ENCODE assay signal across 18 cellular contexts in the genomic region with DNA sequence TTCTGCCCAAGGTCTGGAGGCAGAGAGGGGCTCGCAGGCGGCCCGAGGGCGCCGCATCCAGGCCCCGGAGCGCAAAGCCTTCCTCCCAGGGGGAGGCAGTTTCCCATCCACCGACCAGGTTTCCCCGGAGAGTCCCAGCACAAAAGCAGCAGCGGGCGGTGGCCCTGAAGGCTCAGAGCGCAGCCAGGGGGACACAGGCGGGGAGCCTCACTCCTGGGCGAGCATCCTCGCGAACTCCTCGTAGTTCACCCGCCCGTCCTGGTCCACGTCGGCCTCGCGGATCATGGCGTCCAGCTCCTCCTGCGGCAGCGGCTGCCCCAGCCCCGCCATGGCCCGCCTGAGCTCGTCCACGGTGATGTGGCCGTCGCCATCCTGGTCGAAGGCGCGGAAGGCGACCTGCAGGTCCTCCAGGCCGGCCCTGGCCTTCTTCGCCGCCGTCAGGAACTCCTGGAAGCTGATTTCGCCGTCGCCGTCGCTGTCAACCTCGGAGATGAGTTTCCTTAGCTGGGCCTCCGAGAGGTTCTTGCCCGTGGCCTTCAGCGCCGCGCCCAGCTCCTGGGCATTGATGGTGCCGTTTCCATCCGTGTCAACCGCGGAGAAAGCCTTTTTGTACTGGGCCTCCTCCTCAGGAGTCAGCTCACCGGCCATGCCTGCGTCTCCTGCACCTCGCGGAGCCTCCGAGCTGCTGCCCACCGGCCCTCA. TPM values are rescaled to one million over a fixed set of nuclear protein-coding genes. Genes with fewer than 3 reads are reported as not detected.
DNase-seq lines count a peak whose midpoint lies in the region; ATAC-seq and TF ChIP-seq lines count a peak whose summit lies in the region.
"Had no signal": no experiment of that assay in that cellular context is flagged by ENCODE, and none has a peak within 500 bp of the region (broad histone marks: within the 10 kb centered on the region; RNA-seq: fewer than 3 reads in every experiment).

No MANE protein-coding gene starts in this region.

- peak; percentile 70 for DNase-seq in cardiac septum (ENCODE audit: low spot score)
- no peak for DNase-seq in Right ventricle myocardium inferior (ENCODE audit: missing footprints)
- DNase-seq in islet precursor cell = peak; percentile 54
- DNase-seq in osteoblast (ENCODE audit: insufficient read length, low spot score, missing footprints) = peak; percentile 32
- DNase-seq in AG08395 (ENCODE audit: low spot score) = no peak
- no peak for DNase-seq in NCI-H128 (lab: John Stamatoyannopoulos, UW; ENCODE audit: unreplicated experiment)
- DNase-seq: CD8-positive, alpha-beta memory T cell; GOT3; MV-4-11; NCI-H1417 treated with DMSO at 0.1 percent for 48 hours; NCI-H187 treated with DMSO at 0.1 percent for 48 hours; NCI-H2227 treated with DMSO at 0.1 percent for 48 hours; NCI-H774 had no signal

- H3K36me3 ChIP-seq in osteoblast (ENCODE audit: insufficient read depth, low read length) = no peaks in the 10 kb centered on the region
- H3K36me3 ChIP-seq: BLaER1 treated with 17β-estradiol and CSF1 and Interleukin-3, amounts not matched to agents 10 nM and 100 nM had no signal

- H3K4me2 ChIP-seq in osteoblast (ENCODE audit: insufficient read depth, low read length) = no peak overlapping the region
- H3K4me2 ChIP-seq: BLaER1 treated with 17β-estradiol and CSF1 and Interleukin-3, amounts not matched to agents 10 nM and 100 nM; KMS-11 had no signal

- no peak overlapping the region for H2AFZ ChIP-seq in osteoblast (ENCODE audit: low read length)

- intact Hi-C loops in cardiac septum (cut with DNase I) (no loop called here), Right ventricle myocardium inferior (cut with DNase I) (no loop called here)

- no peak overlapping the region for H3K4me3 ChIP-seq in osteoblast (ENCODE audit: insufficient read depth, low read length)
- H3K4me3 ChIP-seq: BLaER1 treated with 17β-estradiol and CSF1 and Interleukin-3, amounts not matched to agents 10 nM and 100 nM had no signal

- no peaks in the 10 kb centered on the region for H4K20me1 ChIP-seq in osteoblast (ENCODE audit: insufficient read depth, low read length)
- H4K20me1 ChIP-seq: BLaER1 treated with 17β-estradiol and CSF1 and Interleukin-3, amounts not matched to agents 10 nM and 100 nM had no signal

- H3K9me3 ChIP-seq in osteoblast (ENCODE audit: low read depth, low read length) = no peaks in the 10 kb centered on the region
- H3K9me3 ChIP-seq: BLaER1 treated with 17β-estradiol and CSF1 and Interleukin-3, amounts not matched to agents 10 nM and 100 nM had no signal

- peaks cover 28% of the 10 kb centered on the region for H3K27me3 ChIP-seq in osteoblast (ENCODE audit: insufficient read depth, low read length)
- H3K27me3 ChIP-seq: BLaER1 treated with 17β-estradiol and CSF1 and Interleukin-3, amounts not matched to agents 10 nM and 100 nM had no signal

- no peak overlapping the region for H3K27ac ChIP-seq in osteoblast (ENCODE audit: low read depth, low read length)
- H3K27ac ChIP-seq: BLaER1 treated with 17β-estradiol and CSF1 and Interleukin-3, amounts not matched to agents 10 nM and 100 nM; KMS-11 had no signal

- ATAC-seq in Right ventricle myocardium inferior (no peak), HG03135 (IDR thresholded peaks at IDR 0.05; ENCODE audit: unreplicated experiment) (no peak), HG02938 (IDR thresholded peaks at IDR 0.05; ENCODE audit: unreplicated experiment) (no peak)

- TF ChIP-seq CTCF in osteoblast (IDR thresholded peaks at IDR 0.05; ENCODE audit: extremely low read depth, low read depth, low read length) = no peak

- no peaks in the 10 kb centered on the region for H3K4me1 ChIP-seq in osteoblast (ENCODE audit: insufficient read depth, low read length)

- H3K79me2 ChIP-seq in osteoblast (ENCODE audit: insufficient read depth, low read length) = no peaks in the 10 kb centered on the region

RNA-seq across cellular contexts. Expression of a gene that starts 0.4 kb away (rescaled TPM):
- total RNA-seq in cardiac septum (not detected), Right ventricle myocardium inferior (not detected), osteoblast (not detected in 2 replicates)
- total RNA-seq: CD8-positive, alpha-beta memory T cell; OCI-LY7 had no signal

RNA-seq across cellular contexts. Expression of a gene that starts 25.8 kb away (rescaled TPM):
- total RNA-seq in cardiac septum (not detected), Right ventricle myocardium inferior (not detected), osteoblast (not detected in 2 replicates)
- total RNA-seq: CD8-positive, alpha-beta memory T cell; OCI-LY7 had no signal

Comparison
In these comparisons a context has a peak if more than half of its experiments do, and no peak if none do; other contexts are left out.
1. DNase-seq: peak in cardiac septum (single experiment), islet precursor cell (single experiment) and osteoblast (single experiment); none in Right ventricle myocardium inferior (single experiment), AG08395 (single experiment) and NCI-H128 (single experiment).